36 cellular contexts compared by ENCODE assay signal in the genomic region with DNA sequence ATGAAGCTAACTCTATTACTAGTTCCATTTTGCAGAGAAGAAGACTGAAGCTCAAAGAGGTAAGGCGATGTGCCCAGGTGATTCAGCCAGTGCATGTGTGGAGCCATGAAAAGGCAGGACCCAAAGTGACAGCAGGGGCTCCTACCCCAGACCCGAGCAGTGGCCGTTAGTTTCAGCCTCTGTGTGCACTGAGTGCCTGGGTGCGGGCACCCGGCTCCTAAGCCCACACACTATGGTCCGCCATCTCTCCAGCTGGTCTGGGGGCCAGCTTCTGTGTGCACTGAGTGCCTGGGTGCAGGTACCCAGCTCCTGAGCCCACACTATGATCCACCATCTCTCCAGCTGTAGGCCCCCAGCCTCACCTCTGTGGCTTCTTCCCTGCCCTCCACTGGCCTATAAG.
"Had no signal": no experiment of that assay in that cellular context is flagged by ENCODE, and none has a peak within 500 bp of the region (broad histone marks: within the 10 kb centered on the region; RNA-seq: fewer than 3 reads in every experiment).

No MANE protein-coding gene starts in this region.

- H3K4me1 Mint-ChIP-seq: activated CD4-positive, alpha-beta memory T cell treated with anti-CD3 and anti-CD28 coated beads, Interleukin-2, amount 10 ng/mL, durations not matched to agents 7 days and 5 days; activated CD8-positive, alpha-beta memory T cell treated with anti-CD3 and anti-CD28 coated beads, Interleukin-2, amount 10 ng/mL, durations not matched to agents 7 days and 5 days; activated naive CD4-positive, alpha-beta T cell treated with anti-CD3 and anti-CD28 coated beads, Interleukin-2, amount 50 U/mL, for 24 hours; activated naive CD8-positive, alpha-beta T cell treated with anti-CD3 and anti-CD28 coated beads, Interleukin-2, amount 10 ng/mL, durations not matched to agents 7 days and 5 days had no signal

- H3K9ac ChIP-seq: KMS-11 had no signal

- H3K27me3 ChIP-seq: ascending aorta, cardiac muscle cell, Peyer's patch had no signal

- DNase-seq: activated CD4-positive, alpha-beta memory T cell treated with anti-CD3 and anti-CD28 coated beads, Interleukin-2, amount 10 ng/mL, durations not matched to agents 7 days and 5 days; activated CD4-positive, alpha-beta T cell treated with anti-CD3 and anti-CD28 coated beads for 1 hour; activated CD4-positive, alpha-beta T cell treated with anti-CD3 and anti-CD28 coated beads for 48 hours; activated CD4-positive, CD25-positive, alpha-beta regulatory T cell; activated CD8-positive, alpha-beta memory T cell treated with anti-CD3 and anti-CD28 coated beads for 24 hours; activated CD8-positive, alpha-beta memory T cell treated with anti-CD3 and anti-CD28 coated beads, Interleukin-2, amount 10 ng/mL, durations not matched to agents 7 days and 5 days; activated CD8-positive, alpha-beta memory T cell treated with anti-CD3 and anti-CD28 coated beads, Interleukin-2, amount 50 U/mL, for 48 hours; activated gamma-delta T cell; activated naive CD4-positive, alpha-beta T cell treated with Interleukin-2 at 50 U/mL for 16 hours; activated naive CD8-positive, alpha-beta T cell treated with anti-CD3 and anti-CD28 coated beads, Interleukin-2, amount 10 ng/mL, durations not matched to agents 7 days and 5 days; activated T-cell treated with anti-CD3 and anti-CD28 coated beads, Interleukin-2, amount 50 U/mL, for 48 hours; amygdala; MM.1S; MV-4-11; NCI-H1092; NCI-H1436 treated with DMSO at 0.1 percent for 48 hours; NCI-H1694 treated with DMSO at 0.1 percent for 48 hours; NCI-H2029 treated with DMSO at 0.1 percent for 48 hours; NCI-H2107; NCI-H2171; NCI-H510A; NCI-H526; NCI-H748 treated with DMSO at 0.1 percent for 48 hours; NK-92 treated with Interleukin-12 subunit alpha and Interleukin-12 subunit beta, amount 100 ng/mL, for 24 hours; PC-3; SHP77; SJCRH30; T1000; WERI-Rb-1 had no signal

- H3K9me3 Mint-ChIP-seq: activated CD4-positive, alpha-beta memory T cell treated with anti-CD3 and anti-CD28 coated beads, Interleukin-2, amount 10 ng/mL, durations not matched to agents 7 days and 5 days; activated naive CD4-positive, alpha-beta T cell treated with anti-CD3 and anti-CD28 coated beads, Interleukin-2, amount 50 U/mL, for 24 hours; activated naive CD8-positive, alpha-beta T cell treated with anti-CD3 and anti-CD28 coated beads, Interleukin-2, amount 10 ng/mL, durations not matched to agents 7 days and 5 days had no signal

- H3K27ac ChIP-seq: ascending aorta, cardiac muscle cell, KMS-11, Peyer's patch, RWPE1, SJCRH30, SK-N-MC, WERI-Rb-1 had no signal

- H3K36me3 Mint-ChIP-seq: activated CD8-positive, alpha-beta memory T cell treated with anti-CD3 and anti-CD28 coated beads, Interleukin-2, amount 10 ng/mL, durations not matched to agents 7 days and 5 days; activated naive CD4-positive, alpha-beta T cell treated with anti-CD3 and anti-CD28 coated beads, Interleukin-2, amount 50 U/mL, for 24 hours; activated naive CD8-positive, alpha-beta T cell treated with anti-CD3 and anti-CD28 coated beads, Interleukin-2, amount 10 ng/mL, durations not matched to agents 7 days and 5 days had no signal

- H3K4me1 ChIP-seq: ascending aorta, Peyer's patch, SJCRH30 had no signal

- H3K4me3 ChIP-seq: ascending aorta, cardiac muscle cell, Peyer's patch, SJCRH30, SK-N-MC had no signal

- H3K27ac Mint-ChIP-seq: activated CD4-positive, alpha-beta memory T cell treated with anti-CD3 and anti-CD28 coated beads, Interleukin-2, amount 10 ng/mL, durations not matched to agents 7 days and 5 days; activated CD8-positive, alpha-beta memory T cell treated with anti-CD3 and anti-CD28 coated beads, Interleukin-2, amount 10 ng/mL, durations not matched to agents 7 days and 5 days; activated naive CD4-positive, alpha-beta T cell treated with anti-CD3 and anti-CD28 coated beads, Interleukin-2, amount 50 U/mL, for 24 hours; activated naive CD8-positive, alpha-beta T cell treated with anti-CD3 and anti-CD28 coated beads, Interleukin-2, amount 10 ng/mL, durations not matched to agents 7 days and 5 days had no signal

- ATAC-seq: activated CD8-positive, alpha-beta memory T cell treated with anti-CD3 and anti-CD28 coated beads, Interleukin-2, amount 10 ng/mL, durations not matched to agents 7 days and 5 days; PC-3 had no signal

- H3K27me3 Mint-ChIP-seq: activated CD4-positive, alpha-beta memory T cell treated with anti-CD3 and anti-CD28 coated beads, Interleukin-2, amount 10 ng/mL, durations not matched to agents 7 days and 5 days; activated CD8-positive, alpha-beta memory T cell treated with anti-CD3 and anti-CD28 coated beads, Interleukin-2, amount 10 ng/mL, durations not matched to agents 7 days and 5 days; activated naive CD4-positive, alpha-beta T cell treated with anti-CD3 and anti-CD28 coated beads, Interleukin-2, amount 50 U/mL, for 24 hours had no signal

- H3K9me3 ChIP-seq: ascending aorta, Peyer's patch, SJCRH30 had no signal

- H3K4me3 Mint-ChIP-seq: activated CD4-positive, alpha-beta memory T cell treated with anti-CD3 and anti-CD28 coated beads, Interleukin-2, amount 10 ng/mL, durations not matched to agents 7 days and 5 days; activated CD8-positive, alpha-beta memory T cell treated with anti-CD3 and anti-CD28 coated beads, Interleukin-2, amount 10 ng/mL, durations not matched to agents 7 days and 5 days; activated naive CD4-positive, alpha-beta T cell treated with anti-CD3 and anti-CD28 coated beads, Interleukin-2, amount 50 U/mL, for 24 hours; activated naive CD8-positive, alpha-beta T cell treated with anti-CD3 and anti-CD28 coated beads, Interleukin-2, amount 10 ng/mL, durations not matched to agents 7 days and 5 days had no signal

- H3K36me3 ChIP-seq: ascending aorta, cardiac muscle cell, Peyer's patch, SJCRH30, WERI-Rb-1 had no signal
